Comparison of ENCODE assay signal across 1 cellular context in the genomic region with DNA sequence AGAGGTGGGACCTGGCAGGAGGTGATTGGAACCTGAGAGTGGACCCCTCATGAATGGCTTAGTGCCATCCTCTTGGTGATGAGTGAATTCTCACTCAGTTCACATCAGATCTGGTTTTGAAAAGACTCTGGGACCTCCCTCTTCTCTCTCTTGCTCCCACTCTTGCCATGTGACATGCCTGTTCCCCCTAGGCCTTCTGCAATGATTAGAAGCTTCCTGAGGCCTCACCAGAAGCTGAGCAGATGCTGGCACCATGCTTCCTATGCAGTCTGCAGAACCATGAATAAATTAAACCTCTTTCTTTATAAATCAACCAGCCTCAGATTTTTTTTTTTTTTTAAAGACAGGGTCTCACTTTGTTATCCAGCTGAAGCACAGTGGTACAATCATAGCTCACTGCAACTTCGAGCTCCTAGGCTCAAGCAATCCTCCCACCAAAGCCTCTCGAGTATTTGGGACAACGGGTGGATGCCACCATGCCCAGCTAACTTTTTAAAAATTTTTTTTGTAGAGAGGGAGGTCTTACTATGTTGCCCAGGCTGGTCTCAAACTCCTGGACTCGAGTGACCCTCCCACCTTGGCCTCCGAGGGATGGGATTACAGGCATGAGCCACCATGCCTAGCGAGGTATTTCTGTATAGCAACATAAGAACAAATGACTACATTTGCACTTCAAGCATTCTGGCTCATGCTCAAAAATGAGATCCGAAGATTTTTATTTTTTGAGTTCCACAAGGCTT.
TF ChIP-seq lines count a peak whose summit lies in the region.

No MANE protein-coding gene starts in this region.

TF ChIP-seq in WTC11, 78 proteins besides CTCF, POLR2A, EP300 and RAD21 (continued from another document):
- no peak for TF ChIP-seq AFF4 (CRISPR knock-in tag; IDR thresholded peaks at IDR 0.05; ENCODE audit: borderline replicate concordance)
- TF ChIP-seq, protein P1, sequence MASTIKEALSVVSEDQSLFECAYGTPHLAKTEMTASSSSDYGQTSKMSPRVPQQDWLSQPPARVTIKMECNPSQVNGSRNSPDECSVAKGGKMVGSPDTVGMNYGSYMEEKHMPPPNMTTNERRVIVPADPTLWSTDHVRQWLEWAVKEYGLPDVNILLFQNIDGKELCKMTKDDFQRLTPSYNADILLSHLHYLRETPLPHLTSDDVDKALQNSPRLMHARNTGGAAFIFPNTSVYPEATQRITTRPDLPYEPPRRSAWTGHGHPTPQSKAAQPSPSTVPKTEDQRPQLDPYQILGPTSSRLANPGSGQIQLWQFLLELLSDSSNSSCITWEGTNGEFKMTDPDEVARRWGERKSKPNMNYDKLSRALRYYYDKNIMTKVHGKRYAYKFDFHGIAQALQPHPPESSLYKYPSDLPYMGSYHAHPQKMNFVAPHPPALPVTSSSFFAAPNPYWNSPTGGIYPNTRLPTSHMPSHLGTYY (CRISPR knock-in tag; IDR thresholded peaks at IDR 0.05): no peak
- TF ChIP-seq, protein P2, sequence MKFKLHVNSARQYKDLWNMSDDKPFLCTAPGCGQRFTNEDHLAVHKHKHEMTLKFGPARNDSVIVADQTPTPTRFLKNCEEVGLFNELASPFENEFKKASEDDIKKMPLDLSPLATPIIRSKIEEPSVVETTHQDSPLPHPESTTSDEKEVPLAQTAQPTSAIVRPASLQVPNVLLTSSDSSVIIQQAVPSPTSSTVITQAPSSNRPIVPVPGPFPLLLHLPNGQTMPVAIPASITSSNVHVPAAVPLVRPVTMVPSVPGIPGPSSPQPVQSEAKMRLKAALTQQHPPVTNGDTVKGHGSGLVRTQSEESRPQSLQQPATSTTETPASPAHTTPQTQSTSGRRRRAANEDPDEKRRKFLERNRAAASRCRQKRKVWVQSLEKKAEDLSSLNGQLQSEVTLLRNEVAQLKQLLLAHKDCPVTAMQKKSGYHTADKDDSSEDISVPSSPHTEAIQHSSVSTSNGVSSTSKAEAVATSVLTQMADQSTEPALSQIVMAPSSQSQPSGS (CRISPR knock-in tag; IDR thresholded peaks at IDR 0.05; ENCODE audit: borderline replicate concordance, low read depth): no peak
- no peak for TF ChIP-seq TEAD1 (CRISPR knock-in tag; IDR thresholded peaks at IDR 0.05)
- no peak for TF ChIP-seq ZNF396 (CRISPR knock-in tag; IDR thresholded peaks at IDR 0.05; ENCODE audit: borderline replicate concordance)
- TF ChIP-seq EMX1 (CRISPR knock-in tag; IDR thresholded peaks at IDR 0.05): no peak
- no peak for TF ChIP-seq ZNF138 (CRISPR knock-in tag; conservative IDR thresholded peaks at IDR 0.05)
- TF ChIP-seq ARID4B (CRISPR knock-in tag; IDR thresholded peaks at IDR 0.05; ENCODE audit: borderline replicate concordance): no peak
- no peak for TF ChIP-seq ZNF532 (CRISPR knock-in tag; IDR thresholded peaks at IDR 0.05; ENCODE audit: borderline replicate concordance)
- no peak for TF ChIP-seq ELF4 (CRISPR knock-in tag; IDR thresholded peaks at IDR 0.05; ENCODE audit: low read depth)
- no peak for TF ChIP-seq RELA (CRISPR knock-in tag; IDR thresholded peaks at IDR 0.05; ENCODE audit: borderline replicate concordance)
- no peak for TF ChIP-seq SP1 (CRISPR knock-in tag; conservative IDR thresholded peaks at IDR 0.05)
- no peak for TF ChIP-seq ETV6 (CRISPR knock-in tag; IDR thresholded peaks at IDR 0.05)
- TF ChIP-seq SMAD3 (CRISPR knock-in tag; IDR thresholded peaks at IDR 0.05; ENCODE audit: borderline replicate concordance): no peak
- TF ChIP-seq ZNF512 (CRISPR knock-in tag; IDR thresholded peaks at IDR 0.05; ENCODE audit: borderline replicate concordance): no peak
- TF ChIP-seq, protein P3, sequence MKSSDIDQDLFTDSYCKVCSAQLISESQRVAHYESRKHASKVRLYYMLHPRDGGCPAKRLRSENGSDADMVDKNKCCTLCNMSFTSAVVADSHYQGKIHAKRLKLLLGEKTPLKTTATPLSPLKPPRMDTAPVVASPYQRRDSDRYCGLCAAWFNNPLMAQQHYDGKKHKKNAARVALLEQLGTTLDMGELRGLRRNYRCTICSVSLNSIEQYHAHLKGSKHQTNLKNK (CRISPR knock-in tag; IDR thresholded peaks at IDR 0.05): no peak
- TF ChIP-seq NR3C1 (CRISPR knock-in tag; conservative IDR thresholded peaks at IDR 0.05; ENCODE audit: low read depth): no peak
